13 cellular contexts compared by ENCODE assay signal in the genomic region with DNA sequence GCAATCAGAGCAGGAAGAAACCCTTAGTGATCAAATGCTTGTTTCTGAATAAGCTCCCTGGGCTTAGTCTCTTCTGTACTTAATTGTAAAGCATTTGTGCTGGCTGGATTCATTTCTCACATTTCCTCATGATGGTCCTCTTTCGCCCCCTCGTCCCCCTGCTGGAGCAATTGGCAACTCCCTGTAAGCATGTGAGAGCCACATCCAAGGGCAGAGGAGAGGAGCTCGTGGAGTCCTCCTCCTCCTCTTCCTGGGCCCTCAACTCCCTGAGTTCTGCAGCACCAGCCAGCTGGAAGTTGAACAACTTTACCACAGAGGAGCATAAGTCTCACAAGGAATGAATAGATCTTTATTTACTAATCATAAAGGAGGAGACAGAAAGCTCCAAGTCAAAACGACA. TPM values are rescaled to one million over a fixed set of nuclear protein-coding genes. Genes with fewer than 3 reads are reported as not detected.
DNase-seq lines count a peak whose midpoint lies in the region; ATAC-seq and TF ChIP-seq lines count a peak whose summit lies in the region.
"Had no signal": no experiment of that assay in that cellular context is flagged by ENCODE, and none has a peak within 500 bp of the region (broad histone marks: within the 10 kb centered on the region; RNA-seq: fewer than 3 reads in every experiment).

No MANE protein-coding gene starts in this region.

- no peak overlapping the region for H3K27ac ChIP-seq in PC-9
- H3K27ac ChIP-seq: tibial nerve had no signal

- H3K4me3 ChIP-seq in GM12864 (ENCODE audit: low read depth, low read length) (no peak overlapping the region), fibroblast of the aortic adventitia (ENCODE audit: low read depth, low read length) (no peak overlapping the region), PC-9 (no peak overlapping the region)
- H3K4me3 ChIP-seq: tibial nerve had no signal

- no peaks in the 10 kb centered on the region for H3K9me3 ChIP-seq in PC-9 (ENCODE audit: insufficient read depth, low read depth)
- H3K9me3 ChIP-seq: tibial nerve had no signal

- TF ChIP-seq CTCF in GM12864 (IDR thresholded peaks at IDR 0.05; ENCODE audit: low read depth, low read length, missing control alignments) (peak; percentile 14), fibroblast of the aortic adventitia (IDR thresholded peaks at IDR 0.05; ENCODE audit: insufficient read depth, low read length) (peak; percentile 2), GM13976 (IDR thresholded peaks at IDR 0.05; ENCODE audit: borderline replicate concordance, control extremely low read depth, extremely low read depth, insufficient read depth, missing control alignments) (no peak), PC-9 (conservative IDR thresholded peaks at IDR 0.05) (no peak; the same call in 1 of the 2 replicates)

- DNase-seq in ACHN (peak; percentile 26), GM12864 (ENCODE audit: low read depth) (no peak), RPMI8226 (peak; percentile 7), fibroblast of the aortic adventitia (ENCODE audit: low read depth) (no peak), GM13976 (ENCODE audit: low spot score) (no peak), cortex of kidney (lab: John Stamatoyannopoulos, UW) (no peak), PC-9 (no peak)
- DNase-seq: GF-D8; natural killer cell; NCI-H2029 treated with DMSO at 0.1 percent for 48 hours; stimulated activated CD4-positive, alpha-beta T cell treated with anti-CD3 and anti-CD28 coated beads, Interleukin-2, amount 100 ng/mL, for 48 hours had no signal

- CTCF ChIA-PET in PC-9 (lab: Charles Lee), result no interaction called here

- no peaks in the 10 kb centered on the region for H3K27me3 ChIP-seq in PC-9 (ENCODE audit: insufficient read depth, low read depth)
- H3K27me3 ChIP-seq: tibial nerve had no signal

- in situ Hi-C loops in ACHN (cut with HindIII; ENCODE audit: low pct_ligation_motif_present, low pct_unique_long_range_greater_than_20kb, low sequenced_read_pairs), result no loop called here
- in situ Hi-C loops in GM13976 (cut with MboI; ENCODE audit: low sequenced_read_pairs, unreplicated experiment), result no loop called here

- peaks cover 8% of the 10 kb centered on the region; the same call in 1 of the 2 replicates for H3K36me3 ChIP-seq in PC-9 (ENCODE audit: low read depth)
- H3K36me3 ChIP-seq: tibial nerve had no signal

- no peak overlapping the region for H3K4me2 ChIP-seq in PC-9

- no peaks in the 10 kb centered on the region for H3K9me2 ChIP-seq in PC-9 (ENCODE audit: insufficient read depth)

- H3F3A ChIP-seq in PC-9 (ENCODE audit: insufficient read depth, low read depth), result no peaks in the 10 kb centered on the region

- POLR2A ChIA-PET in PC-9 (lab: Charles Lee; ENCODE audit: unreplicated experiment), result interaction anchor here (0.7 kb wide), 1 partner anchor 14 kb away, joined by 7 read pairs; no protein-coding TSS in a partner anchor

- no peaks in the 10 kb centered on the region for H4K20me1 ChIP-seq in PC-9 (ENCODE audit: insufficient read depth)

- no peak for ATAC-seq in HG03469 (IDR thresholded peaks at IDR 0.05; ENCODE audit: unreplicated experiment)
- ATAC-seq: natural killer cell had no signal

- intact Hi-C loops in PC-9 (cut with micrococcal nuclease; ENCODE audit: unreplicated experiment), result no loop called here

- H3K79me2 ChIP-seq in PC-9 (ENCODE audit: low read depth), result no peaks in the 10 kb centered on the region

- H3K4me1 ChIP-seq in PC-9 (replicated peaks; ENCODE audit: insufficient read depth), result no peaks in the 10 kb centered on the region
- H3K4me1 ChIP-seq: tibial nerve had no signal

- H2AFZ ChIP-seq in PC-9, result no peak overlapping the region

- no TSS peak for BruUV-seq in PC-9 (replicated peaks; lab: Mats Ljungman, UMichigan)

RNA-seq across cellular contexts. Expression of a gene that starts 12.6 kb away (rescaled TPM):
- total RNA-seq in fibroblast of the aortic adventitia (ENCODE audit: low replicate concordance), result 0.65 and 1.8 TPM in 2 replicates
- total RNA-seq in PC-9 (2021), result 9.5 and 11.1 TPM in 2 replicates

Comparison
In these comparisons a context has a peak if more than half of its experiments do, and no peak if none do; other contexts are left out.
1. DNase-seq: peak in ACHN (single experiment) and RPMI8226 (single experiment); none in GM12864 (single experiment), fibroblast of the aortic adventitia (single experiment), GM13976 (single experiment), cortex of kidney (single experiment) and PC-9 (0 of 2).
2. CTCF ChIP-seq: peak in GM12864 (single experiment) and fibroblast of the aortic adventitia (single experiment); none in GM13976 (single experiment) and PC-9 (single experiment).